In genomic region chr6:111484655-111484974, GRCh38 we compare ENCODE assay signal across 8 cellular contexts. TPM values are rescaled to one million over a fixed set of nuclear protein-coding genes. Genes with fewer than 3 reads are reported as not detected.
DNase-seq lines count a peak whose midpoint lies in the region; ATAC-seq and TF ChIP-seq lines count a peak whose summit lies in the region.

No MANE protein-coding gene starts in this region.

- H3K4me1 ChIP-seq in ACC112 (ENCODE audit: control insufficient read depth, insufficient read depth, low read length, unreplicated experiment) = peaks cover 36% of the 10 kb centered on the region
- H3K4me1 ChIP-seq in HCT116 (ENCODE audit: control insufficient read depth in 1 of 2, insufficient read depth in 2 of 2, low read length in 2 of 2) = peaks cover 13 to 27% of the 10 kb centered on the region in 2 experiments
- peaks cover 4% of the 10 kb centered on the region for H3K4me1 ChIP-seq in iPS-15b (ENCODE audit: control insufficient read depth, insufficient read depth, low read length)
- peaks cover 5 to 64% (median 28%) of the 10 kb centered on the region in 4 donors for H3K4me1 ChIP-seq in stomach

- H3K4me1 Mint-ChIP-seq in activated CD4-positive, alpha-beta memory T cell treated with anti-CD3 and anti-CD28 coated beads for 36 hours (ENCODE audit: low read depth) = peaks cover 52% of the 10 kb centered on the region

- no peaks in the 10 kb centered on the region for H3K27me3 Mint-ChIP-seq in activated CD4-positive, alpha-beta memory T cell treated with anti-CD3 and anti-CD28 coated beads for 36 hours

- H3K36me3 Mint-ChIP-seq in activated CD4-positive, alpha-beta memory T cell treated with anti-CD3 and anti-CD28 coated beads for 36 hours = peaks cover 19% of the 10 kb centered on the region

- peak overlapping the region; percentile 98 for H3K27ac ChIP-seq in ACC112 (ENCODE audit: low read depth, low read length)
- H3K27ac ChIP-seq in HCT116 (ENCODE audit: low read depth, low read length) = peak overlapping the region; percentile 86
- peak overlapping the region; percentile 99 to 100 (median 99) for H3K27ac ChIP-seq in stomach

- H3K4me2 ChIP-seq in HCT116 (ENCODE audit: low read length) = peak overlapping the region; percentile 81

- H3K79me2 ChIP-seq in ACC112 (ENCODE audit: control insufficient read depth, insufficient read depth, low read length, unreplicated experiment) (peaks cover 74% of the 10 kb centered on the region), HCT116 (ENCODE audit: insufficient read depth, low read length) (peaks cover 26% of the 10 kb centered on the region)

- peak overlapping the region; percentile 97 for H3K4me3 Mint-ChIP-seq in activated CD4-positive, alpha-beta memory T cell treated with anti-CD3 and anti-CD28 coated beads for 36 hours

- H2AFZ ChIP-seq in ACC112 (ENCODE audit: low read length, unreplicated experiment) = peak overlapping the region; percentile 50
- H2AFZ ChIP-seq in HCT116 (ENCODE audit: low read depth, low read length, poor library complexity, severe bottlenecking) = no peak overlapping the region

- no TSS peak for BruUV-seq in HCT116 (replicated peaks; lab: Mats Ljungman, UMichigan)

- TF ChIP-seq CTCF in HCT116 (IDR thresholded peaks at IDR 0.05 in 2 of 3, conservative IDR thresholded peaks at IDR 0.05 in 1 of 3; ENCODE audit: borderline replicate concordance in 1 of 3, insufficient read depth in 1 of 3, low read depth in 2 of 3, low read length in 2 of 3) = no peak
- no peak for TF ChIP-seq CTCF in stomach (IDR thresholded peaks at IDR 0.05)

- RAD21 ChIA-PET in HCT116 (lab: Charles Lee; ENCODE audit: low non-redundant PET in 1 of 2, low total read pairs in 2 of 2, uncharacterized antibody in 2 of 2, unreplicated experiment in 2 of 2) = no interaction called here

- H3K9ac ChIP-seq in HCT116 (ENCODE audit: low read length) (peak overlapping the region; percentile 92), iPS-15b (ENCODE audit: low read depth, low read length) (no peak overlapping the region)

- H3K4me3 ChIP-seq in ACC112 (ENCODE audit: low read depth, low read length) (peak overlapping the region; percentile 83), HCT116 (replicated peaks in 1 of 2; ENCODE audit: low read depth in 1 of 2, low read length in 2 of 2) (peak overlapping the region; percentile 62 to 85), iPS-15b (ENCODE audit: low read depth, low read length) (peak overlapping the region; percentile 82), stomach (peak overlapping the region; percentile 74 to 97 (median 90))

- TF ChIP-seq EP300 in stomach (IDR thresholded peaks at IDR 0.05) = no peak

- POLR2A ChIA-PET in HCT116 (lab: Charles Lee) = interaction anchor here (0.9 kb wide), 2 partner anchors 10 to 55 kb away, joined by 3 read pairs; no protein-coding TSS in a partner anchor
- POLR2A ChIA-PET in activated CD4-positive, alpha-beta memory T cell treated with anti-CD3 and anti-CD28 coated beads for 36 hours (lab: Charles Lee) = interaction anchor here (0.7 to 2.8 kb wide), 7 partner anchors 41 to 339 kb away, joined by 3 to 25 read pairs (median 3); partner anchors contain the start of gene TRAF3IP2

- WGBS in stomach, 5 donors = 6 to 15% (median 9%) methylated on average over 7 of the region's 7 CpGs

- H3K36me3 ChIP-seq in ACC112 (ENCODE audit: insufficient read depth, low read length) (peaks cover 11% of the 10 kb centered on the region; the same call in 1 of the 2 replicates), HCT116 (ENCODE audit: control insufficient read depth in 1 of 2, insufficient read depth in 2 of 2, low read length in 2 of 2) (no peaks in the 10 kb centered on the region), iPS-15b (ENCODE audit: control insufficient read depth, insufficient read depth, low read length) (no peaks in the 10 kb centered on the region), stomach (peaks cover 0 to 9% (median 3%) of the 10 kb centered on the region in 4 donors)

- H3K27ac Mint-ChIP-seq in activated CD4-positive, alpha-beta memory T cell treated with anti-CD3 and anti-CD28 coated beads for 36 hours = peak overlapping the region; percentile 99

- H3K9me3 ChIP-seq in HCT116 (ENCODE audit: control insufficient read depth in 1 of 2, insufficient read depth in 1 of 2, low read depth in 1 of 2, low read length in 2 of 2) (no peaks in the 10 kb centered on the region), iPS-15b (ENCODE audit: control insufficient read depth, insufficient read depth, low read length) (no peaks in the 10 kb centered on the region), stomach (no peaks in the 10 kb centered on the region)

- ATAC-seq in HCT116 = no peak
- no peak for ATAC-seq in HG02885 (IDR thresholded peaks at IDR 0.05; ENCODE audit: poor library complexity, unreplicated experiment)
- no peak for ATAC-seq in GM21447 (IDR thresholded peaks at IDR 0.05; ENCODE audit: unreplicated experiment)

- no peak for TF ChIP-seq RAD21 in HCT116 (IDR thresholded peaks at IDR 0.05; ENCODE audit: low read depth)

- H4K20me1 ChIP-seq in HCT116 (ENCODE audit: insufficient read depth) = no peaks in the 10 kb centered on the region

- H3K9me3 Mint-ChIP-seq in activated CD4-positive, alpha-beta memory T cell treated with anti-CD3 and anti-CD28 coated beads for 36 hours = peaks cover 3% of the 10 kb centered on the region

- intact Hi-C loops in HCT116 (cut with micrococcal nuclease) (loop anchor here (5.0 kb wide), 2 partner anchors 123 to 158 kb away; partner anchors contain the start of gene TRAF3IP2), stomach (cut with DNase I; ENCODE audit: low total_unique reads) (no loop called here)
- intact Hi-C loops in activated CD4-positive, alpha-beta memory T cell treated with anti-CD3 and anti-CD28 coated beads for 36 hours (cut with micrococcal nuclease) = loop anchor here (1.0 to 10.0 kb wide), 5 partner anchors 147 to 540 kb away; a partner anchor contains a TSS

- no peak for TF ChIP-seq POLR2A in HCT116 (IDR thresholded peaks at IDR 0.05; ENCODE audit: borderline replicate concordance, extremely low read depth, insufficient read depth, insufficient read length)
- no peak for TF ChIP-seq POLR2A in stomach (IDR thresholded peaks at IDR 0.05)
- TF ChIP-seq POLR2A in erythroblast (IDR thresholded peaks at IDR 0.05; ENCODE audit: low read length) = no peak

- no peaks in the 10 kb centered on the region for H3K9me2 ChIP-seq in HCT116 (ENCODE audit: insufficient read depth)

- CTCF ChIA-PET in HCT116 (lab: Charles Lee) = no interaction called here
- CTCF ChIA-PET in activated CD4-positive, alpha-beta memory T cell treated with anti-CD3 and anti-CD28 coated beads for 36 hours (lab: Charles Lee) = interaction anchor here (1.1 to 2.3 kb wide), 2 partner anchors 533 to 559 kb away, joined by 4 to 10 read pairs; no protein-coding TSS in a partner anchor

- DNase-seq in HCT116 (ENCODE audit: low read depth, low spot score) (no peak), stomach (no peak), erythroblast (lab: John Stamatoyannopoulos, UW) (no peak)
- DNase-seq in activated CD4-positive, alpha-beta memory T cell treated with anti-CD3 and anti-CD28 coated beads for 36 hours = no peak

- H3K27me3 ChIP-seq in ACC112 (ENCODE audit: insufficient read depth, low read length) (no peaks in the 10 kb centered on the region), HCT116 (ENCODE audit: insufficient read depth, low read length) (no peaks in the 10 kb centered on the region), iPS-15b (ENCODE audit: control insufficient read depth, insufficient read depth, low read length) (peaks cover 23% of the 10 kb centered on the region), stomach (no peaks in the 10 kb centered on the region)

TF ChIP-seq in HCT116, 20 proteins besides CTCF, POLR2A, EP300 and RAD21 (continues in another document):
- no peak for TF ChIP-seq CEBPB (IDR thresholded peaks at IDR 0.05; ENCODE audit: low read depth)
- TF ChIP-seq REST (IDR thresholded peaks at IDR 0.05; ENCODE audit: low read depth) = no peak
- no peak for TF ChIP-seq SIN3A (IDR thresholded peaks at IDR 0.05; ENCODE audit: low read depth)
- no peak for TF ChIP-seq ZNF274 (IDR thresholded peaks at IDR 0.05; ENCODE audit: low read depth, low read length)
- TF ChIP-seq EGR1 (IDR thresholded peaks at IDR 0.05; ENCODE audit: low read depth) = no peak
- no peak for TF ChIP-seq EZH2 (IDR thresholded peaks at IDR 0.05)
- TF ChIP-seq SRF (IDR thresholded peaks at IDR 0.05; ENCODE audit: low read depth) = no peak
- TF ChIP-seq POLR2AphosphoS5 (IDR thresholded peaks at IDR 0.05; ENCODE audit: low read depth, low read length) = no peak
- no peak for TF ChIP-seq YY1 (IDR thresholded peaks at IDR 0.05; ENCODE audit: extremely low read depth, insufficient replicate concordance, low read depth, low read length)
- no peak for TF ChIP-seq FOSL1 (IDR thresholded peaks at IDR 0.05; ENCODE audit: low read depth)
- TF ChIP-seq CBX3 (IDR thresholded peaks at IDR 0.05; ENCODE audit: low read depth) = no peak

RNA-seq across cellular contexts. Expression of gene REV3L, which starts 1.6 kb away (rescaled TPM):
- 12.8 TPM for total RNA-seq in HCT116 (2021; ENCODE audit: unreplicated experiment)
- 2.6 and 4.1 TPM in 2 replicates for polyA plus RNA-seq in HCT116 (2012)
- total RNA-seq in activated CD4-positive, alpha-beta memory T cell treated with anti-CD3 and anti-CD28 coated beads for 36 hours = 10 to 100 TPM; 13.9 to 15.0 TPM
- total RNA-seq in stomach = 100 to 1,000 TPM in 3 of 5 donors, 10 to 100 TPM in 2; 11.9 to 170 (median 103) TPM
- 10 to 100 TPM in 1 of 3 donors, 1 to 10 TPM in 2; 9.0 to 14.4 (median 9.4) TPM for polyA plus RNA-seq in stomach
